Comparison of ENCODE assay signal across 1 cellular context in genomic region chr20:1184260-1184637, GRCh38.
TF ChIP-seq lines count a peak whose summit lies in the region.

No MANE protein-coding gene starts in this region.

TF ChIP-seq in H1, 55 proteins besides CTCF, POLR2A, EP300 and RAD21:
- TF ChIP-seq CEBPB (IDR thresholded peaks at IDR 0.05; ENCODE audit: low read depth, low read length) (no peak), ATF2 (IDR thresholded peaks at IDR 0.05; ENCODE audit: low read length) (no peak), ATF3 (IDR thresholded peaks at IDR 0.05; ENCODE audit: insufficient read depth, low read depth, low read length) (no peak), BACH1 (IDR thresholded peaks at IDR 0.05; ENCODE audit: low read length) (no peak), TEAD4 (IDR thresholded peaks at IDR 0.05; ENCODE audit: low read depth, low read length) (no peak), CHD2 (IDR thresholded peaks at IDR 0.05; ENCODE audit: low read length) (no peak), KDM4A (IDR thresholded peaks at IDR 0.05; ENCODE audit: low read depth, low read length, severe bottlenecking) (no peak), EZH2 (IDR thresholded peaks at IDR 0.05; ENCODE audit: low read depth, low read length, severe bottlenecking) (no peak), YY1 (IDR thresholded peaks at IDR 0.05; ENCODE audit: low read depth, low read length) (no peak), SIX5 (IDR thresholded peaks at IDR 0.05; ENCODE audit: low read depth, low read length) (no peak), JUN (IDR thresholded peaks at IDR 0.05; ENCODE audit: low read depth, low read length) (no peak)
